8 cellular contexts compared by ENCODE assay signal in genomic region chr17:47850692-47851573, GRCh38. TPM values are rescaled to one million over a fixed set of nuclear protein-coding genes. Genes with fewer than 3 reads are reported as not detected.
A peak's percentile ranks its signal among the peaks of the same experiment; 100 is the strongest.
DNase-seq lines count a peak whose midpoint lies in the region; ATAC-seq and TF ChIP-seq lines count a peak whose summit lies in the region.

Gene SP6 (minus strand): TSS chr17:47851163. CDS start chr17:47848429, 2,734 bp downstream.

- CTCF ChIA-PET in HEK293 (lab: Yijun Ruan, JAX), result interaction anchor here (0.6 to 19.4 kb wide), 11 partner anchors 8 to 1676 kb away, joined by 3 to 837 read pairs (median 3); partner anchors contain the start of genes SCRN2 and SP2

- H4K8ac ChIP-seq in neuronal stem cell (ENCODE audit: low read depth, low read length), result no peak within 1 kb of the TSS

- no peak within 1 kb of the TSS for H3K4ac ChIP-seq in neuronal stem cell (ENCODE audit: low read length)

- TF ChIP-seq CTCF in HEK293 (tag by site-specific recombination; IDR thresholded peaks at IDR 0.05) (peak; percentile 70), fibroblast of mammary gland (conservative IDR thresholded peaks at IDR 0.05; ENCODE audit: control insufficient read depth, insufficient read depth, low read depth, low read length) (no peak), thoracic aorta (IDR thresholded peaks at IDR 0.05) (no peak)

- H3K14ac ChIP-seq in neuronal stem cell (ENCODE audit: low read length), result peak within 1 kb of the TSS; percentile 17

- POLR2A ChIA-PET in HEK293 (lab: Yijun Ruan, JAX), result interaction anchor here (1.0 to 3.0 kb wide), 8 partner anchors 10 to 642 kb away, joined by 3 to 15 read pairs (median 4); partner anchors contain the start of genes LRRC46, MRPL10, SCRN2 and SP2

- H2AK5ac ChIP-seq in neuronal stem cell (ENCODE audit: low read depth, low read length), result peak within 1 kb of the TSS; percentile 48

- H3K4me3 ChIP-seq in HEK293 (ENCODE audit: low read depth, low read length) (peak within 1 kb of the TSS; percentile 46), fibroblast of mammary gland (ENCODE audit: control insufficient read depth, low read depth, low read length) (no peak within 1 kb of the TSS), neuronal stem cell (ENCODE audit: low read length in 2 of 2) (peak within 1 kb of the TSS; percentile 10 to 69), thoracic aorta (peak within 1 kb of the TSS; percentile 59)

- no peak within 1 kb of the TSS for H2BK15ac ChIP-seq in neuronal stem cell (ENCODE audit: low read length)

- H3K4me1 ChIP-seq in HEK293 (ENCODE audit: control insufficient read depth, insufficient read depth, low read length) (peaks cover 4% of the 10 kb centered on the region; the same call in 1 of the 2 replicates), neuronal stem cell (ENCODE audit: control insufficient read depth in 2 of 2, insufficient read depth in 1 of 2, low read depth in 1 of 2, low read length in 2 of 2) (peaks cover 9 to 14% of the 10 kb centered on the region in 2 donors), thoracic aorta (ENCODE audit: control insufficient read depth in 1 of 2, low read depth in 2 of 2) (peaks cover 8 to 31% of the 10 kb centered on the region in 2 donors)

- peak within 1 kb of the TSS; percentile 38; the same call in 1 of the 2 replicates for H3K27ac ChIP-seq in HEK293 (ENCODE audit: extremely low read depth, low read depth, low read length)
- no peak within 1 kb of the TSS for H3K27ac ChIP-seq in neuronal stem cell (replicated peaks; ENCODE audit: low read length)
- H3K27ac ChIP-seq in thoracic aorta, result no peak within 1 kb of the TSS

- H2BK12ac ChIP-seq in neuronal stem cell (ENCODE audit: low read length), result peak within 1 kb of the TSS; percentile 10

- peak within 1 kb of the TSS; percentile 86 for H3K18ac ChIP-seq in neuronal stem cell (ENCODE audit: low read length)

- H3K36me3 ChIP-seq in HEK293 (ENCODE audit: control insufficient read depth in 2 of 2, insufficient read depth in 1 of 2, low read length in 2 of 2), result peaks cover 0 to 4% of the 10 kb centered on the region in 2 experiments; a peak in 1 of 3 replicates
- no peaks in the 10 kb centered on the region for H3K36me3 ChIP-seq in neuronal stem cell (replicated peaks in 1 of 2; ENCODE audit: control insufficient read depth in 2 of 2, insufficient read depth in 2 of 2, low read length in 2 of 2)
- no peaks in the 10 kb centered on the region for H3K36me3 ChIP-seq in thoracic aorta

- DNase-seq in NCI-H69 (lab: John Stamatoyannopoulos, UW) (peak; percentile 93), fibroblast of mammary gland (ENCODE audit: low read depth) (peak; percentile 46), neuronal stem cell (ENCODE audit: low spot score) (peak; percentile 65), thoracic aorta (ENCODE audit: low spot score) (no peak), AML-193 (lab: John Stamatoyannopoulos, UW) (no peak), NAMALWA (ENCODE audit: low spot score) (no peak)
- peak; percentile 73 to 81 for DNase-seq in activated T-cell treated with anti-CD3 and anti-CD28 coated beads, Interleukin-2, amount 50 U/mL, for 48 hours

- no peaks in the 10 kb centered on the region for H3K79me1 ChIP-seq in neuronal stem cell (ENCODE audit: low read depth, low read length)

- H3K9ac ChIP-seq in neuronal stem cell (ENCODE audit: low read depth, low read length, poor library complexity), result peak within 1 kb of the TSS; percentile 74

- H3K9me3 ChIP-seq in HEK293 (ENCODE audit: control insufficient read depth, insufficient read depth, low read depth, low read length), result no peaks in the 10 kb centered on the region
- H3K9me3 ChIP-seq in neuronal stem cell (replicated peaks in 1 of 2; ENCODE audit: control insufficient read depth in 2 of 2, insufficient read depth in 1 of 2, low read depth in 1 of 2, low read length in 2 of 2), result peaks cover 3 to 4% of the 10 kb centered on the region in 2 donors
- no peaks in the 10 kb centered on the region for H3K9me3 ChIP-seq in thoracic aorta

- H3K23ac ChIP-seq in neuronal stem cell (ENCODE audit: low read depth, low read length, poor library complexity), result peak within 1 kb of the TSS; percentile 77

- no peak within 1 kb of the TSS for H2BK5ac ChIP-seq in neuronal stem cell (ENCODE audit: low read length)

- no peak within 1 kb of the TSS for H2BK120ac ChIP-seq in neuronal stem cell (ENCODE audit: low read depth, low read length)

- H4K91ac ChIP-seq in neuronal stem cell (ENCODE audit: low read depth, low read length, poor library complexity), result no peak within 1 kb of the TSS

- peak within 1 kb of the TSS; percentile 75 for H3K4me2 ChIP-seq in neuronal stem cell (ENCODE audit: insufficient read depth, low read length, poor library complexity, severe bottlenecking)

- no CpG with 5 or more reads among the region's 71 CpGs for WGBS in neuronal stem cell (ENCODE audit: extremely low coverage in 2 of 2, insufficient read length in 2 of 2, insufficient replicate concordance in 1 of 2), 2 donors

- peak within 1 kb of the TSS; percentile 85 for H2AFZ ChIP-seq in neuronal stem cell (ENCODE audit: low read length)

- H3K27me3 ChIP-seq in neuronal stem cell (ENCODE audit: control insufficient read depth in 3 of 3, insufficient read depth in 3 of 3, low read depth in 1 of 3, low read length in 3 of 3), result peaks cover 52 to 99% (median 95%) of the 10 kb centered on the region in 3 experiments
- peaks cover 38% of the 10 kb centered on the region for H3K27me3 ChIP-seq in thoracic aorta (replicated peaks; ENCODE audit: insufficient read depth)

- ATAC-seq in thoracic aorta (ENCODE audit: insufficient number of reproducible peaks, low FRiP score, low read depth), result peak; percentile 57

TF ChIP-seq in HEK293, 187 proteins besides CTCF, POLR2A, EP300 and RAD21 (continues in another document):
- TF ChIP-seq ZSCAN16 (tag by site-specific recombination; IDR thresholded peaks at IDR 0.05) (no peak), HIC1 (tag by site-specific recombination; IDR thresholded peaks at IDR 0.05) (peak; percentile 80), ZNF701 (tag by site-specific recombination; IDR thresholded peaks at IDR 0.05) (no peak), GLI4 (tag by site-specific recombination; IDR thresholded peaks at IDR 0.05) (no peak), ZSCAN30 (tag by site-specific recombination; IDR thresholded peaks at IDR 0.05) (peak; percentile 83), ZNF114 (tag by site-specific recombination; IDR thresholded peaks at IDR 0.05) (no peak), ZNF707 (tag by site-specific recombination; IDR thresholded peaks at IDR 0.05) (no peak), ZEB2 (tag by site-specific recombination; IDR thresholded peaks at IDR 0.05) (peak; percentile 63; the same call in 1 of the 2 replicates), ZNF626 (tag by site-specific recombination; IDR thresholded peaks at IDR 0.05) (no peak), KLF16 (tag by site-specific recombination; IDR thresholded peaks at IDR 0.05) (peak; percentile 60), ZNF157 (tag by site-specific recombination; IDR thresholded peaks at IDR 0.05) (no peak), ATF2 (tag by site-specific recombination; IDR thresholded peaks at IDR 0.05; ENCODE audit: low read depth) (no peak), KLF1 (tag by site-specific recombination; IDR thresholded peaks at IDR 0.05) (peak; percentile 91), SCRT2 (tag by site-specific recombination; IDR thresholded peaks at IDR 0.05) (0 out of 2 replicates have a peak, but pooled peaks have one; percentile 8), KLF8 (tag by site-specific recombination; IDR thresholded peaks at IDR 0.05) (peak; percentile 23; the same call in 1 of the 2 replicates), TCF7L2 (IDR thresholded peaks at IDR 0.05; ENCODE audit: borderline replicate concordance, low read depth, low read length) (no peak), ZNF2 (tag by site-specific recombination; IDR thresholded peaks at IDR 0.05) (no peak), ZXDB (tag by site-specific recombination; IDR thresholded peaks at IDR 0.05) (peak; percentile 19; the same call in 1 of the 2 replicates), GLIS1 (tag by site-specific recombination; IDR thresholded peaks at IDR 0.05) (peak; percentile 73), ZNF654 (tag by site-specific recombination; IDR thresholded peaks at IDR 0.05; ENCODE audit: low read depth) (no peak), OSR2 (tag by site-specific recombination; IDR thresholded peaks at IDR 0.05) (peak; percentile 31; the same call in 1 of the 2 replicates)
- TF ChIP-seq, protein P1, sequence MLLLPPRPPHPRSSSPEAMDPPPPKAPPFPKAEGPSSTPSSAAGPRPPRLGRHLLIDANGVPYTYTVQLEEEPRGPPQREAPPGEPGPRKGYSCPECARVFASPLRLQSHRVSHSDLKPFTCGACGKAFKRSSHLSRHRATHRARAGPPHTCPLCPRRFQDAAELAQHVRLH (tag by site-specific recombination; IDR thresholded peaks at IDR 0.05), result no peak

RNA-seq across cellular contexts. Expression of gene SP6, which starts in this region (rescaled TPM):
- 0.24 TPM for polyA plus RNA-seq in neuronal stem cell (2013, experiment 1 of 2)
- 0.26 TPM for polyA plus RNA-seq in neuronal stem cell (2013, experiment 2 of 2)
- total RNA-seq in thoracic aorta, result not detected

Comparison
In these comparisons a context has a peak if more than half of its experiments do, and no peak if none do; other contexts are left out.
1. Peak in ATAC-seq and H3K4me3 ChIP-seq in thoracic aorta; RNA of the gene not detected or under 1 TPM.
2. DNase-seq: peak in NCI-H69 (single experiment), activated T-cell treated with anti-CD3 and anti-CD28 coated beads, Interleukin-2, amount 50 U/mL, for 48 hours (2 of 2), fibroblast of mammary gland (single experiment) and neuronal stem cell (single experiment); none in thoracic aorta (single experiment), AML-193 (0 of 2) and NAMALWA (single experiment).